In genomic region chr11:66022401-66023185, GRCh38 we compare ENCODE assay signal across 8 cellular contexts. TPM values are rescaled to one million over a fixed set of nuclear protein-coding genes. Genes with fewer than 3 reads are reported as not detected.
A peak's percentile ranks its signal among the peaks of the same experiment; 100 is the strongest.
DNase-seq lines count a peak whose midpoint lies in the region; ATAC-seq and TF ChIP-seq lines count a peak whose summit lies in the region.

No MANE protein-coding gene starts in this region.

- peak; percentile 71 for ATAC-seq in RWPE2 (ENCODE audit: low read depth)

- no peak for TF ChIP-seq POLR2A in testis (IDR thresholded peaks at IDR 0.05)

- WGBS in testis, 2 donors = 14 to 17% methylated on average over 28 to 46 of the region's 46 CpGs

- no peaks in the 10 kb centered on the region for H3K9me3 Mint-ChIP-seq in osteocyte (ENCODE audit: unreplicated experiment)

- no peaks in the 10 kb centered on the region for H3K36me3 Mint-ChIP-seq in osteocyte (ENCODE audit: unreplicated experiment)

- H3K4me3 ChIP-seq in RWPE2 (ENCODE audit: severe bottlenecking) (no peak overlapping the region), testis (peak overlapping the region; percentile 27)

- H3K36me3 ChIP-seq in RWPE2 (ENCODE audit: low read depth) (no peaks in the 10 kb centered on the region), testis (ENCODE audit: low read depth, missing control alignments) (no peaks in the 10 kb centered on the region)

- peak; percentile 95 for TF ChIP-seq CTCF in RWPE2 (IDR thresholded peaks at IDR 0.05; ENCODE audit: poor library complexity, severe bottlenecking)
- TF ChIP-seq CTCF in osteocyte (IDR thresholded peaks at IDR 0.05) = peak; percentile 94
- TF ChIP-seq CTCF in testis (IDR thresholded peaks at IDR 0.05) = peak; percentile 74 to 95 (median 91)

- intact Hi-C loops in testis (cut with DNase I; ENCODE audit: low total_unique reads) = no loop called here

- DNase-seq in D341Med (ENCODE audit: low spot score) (peak; percentile 95), HuH-7 (ENCODE audit: low spot score) (peak; percentile 82), RWPE2 (ENCODE audit: low spot score) (peak; percentile 36), foreskin melanocyte (peak; percentile 54), osteocyte (ENCODE audit: extremely low spot score, unreplicated experiment) (peak; percentile 93), testis (peak; percentile 84), A172 (ENCODE audit: low spot score) (no peak)
- peak; percentile 93 for DNase-seq in activated effector memory CD4-positive, alpha-beta T cell treated with anti-CD3 and anti-CD28 coated beads, Interleukin-2, amount 50 U/mL, for 16 hours

- H3K4me3 Mint-ChIP-seq in osteocyte (ENCODE audit: unreplicated experiment) = peak overlapping the region; percentile 33

- H3K27ac ChIP-seq in RWPE2 (ENCODE audit: poor library complexity, severe bottlenecking) = no peak overlapping the region
- H3K27ac ChIP-seq in testis = no peak overlapping the region

- no peaks in the 10 kb centered on the region for H3K27me3 ChIP-seq in RWPE2 (ENCODE audit: insufficient read depth, poor library complexity, severe bottlenecking)
- H3K27me3 ChIP-seq in testis = no peaks in the 10 kb centered on the region

- peaks cover 27% of the 10 kb centered on the region for H3K4me1 Mint-ChIP-seq in osteocyte (ENCODE audit: unreplicated experiment)

- peaks cover 11% of the 10 kb centered on the region for H3K4me1 ChIP-seq in RWPE2 (ENCODE audit: insufficient read depth, poor library complexity, severe bottlenecking)
- H3K4me1 ChIP-seq in testis = peaks cover 6% of the 10 kb centered on the region

- no peak overlapping the region for H3K27ac Mint-ChIP-seq in osteocyte (ENCODE audit: unreplicated experiment)

- H3K9me3 ChIP-seq in RWPE2 (ENCODE audit: severe bottlenecking) = no peaks in the 10 kb centered on the region
- no peaks in the 10 kb centered on the region for H3K9me3 ChIP-seq in testis

- H3K27me3 Mint-ChIP-seq in osteocyte (ENCODE audit: unreplicated experiment) = no peaks in the 10 kb centered on the region

RNA-seq across cellular contexts. Expression of gene CATSPER1, which starts 3.7 kb away (rescaled TPM):
- total RNA-seq in osteocyte (0.54 and 1.1 TPM in 2 replicates), testis (10 to 100 TPM in 1 of 2 donors, 1 to 10 TPM in 1; 8.9 to 12.5 TPM)
- 33.7 TPM for polyA plus RNA-seq in testis (ENCODE audit: insufficient read depth, low read depth, low replicate concordance)
- total RNA-seq in A172 (2014; rRNA removed; shearing (Covaris generic)) = 0.29 and 0.41 TPM in 2 replicates

RNA-seq across cellular contexts. Expression of gene CST6, which starts 10.8 kb away (rescaled TPM):
- total RNA-seq in osteocyte (not detected in 2 replicates), testis (10 to 100 TPM in 1 of 2 donors, 1 to 10 TPM in 1; 6.6 to 11.9 TPM)
- 3.0 TPM for polyA plus RNA-seq in testis (ENCODE audit: insufficient read depth, low read depth, low replicate concordance)
- total RNA-seq in A172 (2014; rRNA removed; shearing (Covaris generic)) = not detected in 2 replicates

RNA-seq across cellular contexts. Expression of gene BANF1, which starts 20.3 kb away (rescaled TPM):
- total RNA-seq in osteocyte = 207 and 216 TPM in 2 replicates
- total RNA-seq in testis = 100 to 1,000 TPM; 105 to 133 TPM
- polyA plus RNA-seq in testis (ENCODE audit: insufficient read depth, low read depth, low replicate concordance) = 193 TPM
- total RNA-seq in A172 (2014; rRNA removed; shearing (Covaris generic)) = 53.2 and 72.3 TPM in 2 replicates

RNA-seq across cellular contexts. Expression of gene EIF1AD, which starts 20.6 kb away (rescaled TPM):
- total RNA-seq in osteocyte (34.6 and 38.1 TPM in 2 replicates), testis (10 to 100 TPM; 43.2 to 46.5 TPM)
- 42.5 TPM for polyA plus RNA-seq in testis (ENCODE audit: insufficient read depth, low read depth, low replicate concordance)
- 45.6 and 54.5 TPM in 2 replicates for total RNA-seq in A172 (2014; rRNA removed; shearing (Covaris generic))

RNA-seq across cellular contexts. Expression of gene GAL3ST3, which starts 26.4 kb away (rescaled TPM):
- total RNA-seq in osteocyte = 0.71 and 0.94 TPM in 2 replicates
- total RNA-seq in testis = 1 to 10 TPM; 2.0 to 4.0 TPM
- polyA plus RNA-seq in testis (ENCODE audit: insufficient read depth, low read depth, low replicate concordance) = 0.84 TPM
- total RNA-seq in A172 (2014; rRNA removed; shearing (Covaris generic)) = not detected in 2 replicates
